21 cellular contexts compared by ENCODE assay signal in genomic region chr21:38837806-38838461, GRCh38.
"Had no signal": no experiment of that assay in that cellular context is flagged by ENCODE, and none has a peak within 500 bp of the region (broad histone marks: within the 10 kb centered on the region; RNA-seq: fewer than 3 reads in every experiment).

No MANE protein-coding gene starts in this region.

- ATAC-seq: activated CD8-positive, alpha-beta T cell treated with anti-CD3 and anti-CD28 coated beads for 36 hours; stimulated activated memory B cell treated with anti-CD40 and anti-IgM and Interleukin-4, amounts not matched to agents 10 μg/mL and 1 μg/mL and 100 μg/mL, for 72 hours had no signal

- H3K27ac Mint-ChIP-seq: activated B cell treated with CpG ODN at 0.5 μM for 24 hours; activated CD8-positive, alpha-beta T cell treated with anti-CD3 and anti-CD28 coated beads for 36 hours; activated T-cell treated with anti-CD3 and anti-CD28 coated beads, Interleukin-2, amount 50 U/mL, for 24 hours; activated T-helper 2 cell treated with anti-CD3 and anti-CD28 coated beads, Interferon-gamma antibody, Interleukin-2, Interleukin-4, amounts not matched to agents 10 μg/mL and 5 μg/mL and 100 μg/mL, durations not matched to agents 14 hours and 24 hours and 36 hours; stimulated activated memory B cell treated with anti-CD40 and anti-IgM and Interleukin-4, amounts not matched to agents 10 μg/mL and 1 μg/mL and 100 μg/mL, for 72 hours had no signal

- H3K36me3 Mint-ChIP-seq: stimulated activated memory B cell treated with anti-CD40 and anti-IgM and Interleukin-4, amounts not matched to agents 10 μg/mL and 1 μg/mL and 100 μg/mL, for 72 hours had no signal

- H3K27ac ChIP-seq: esophagus squamous epithelium, sigmoid colon, testis, upper lobe of left lung had no signal

- H3K4me1 Mint-ChIP-seq: activated B cell treated with CpG ODN at 0.5 μM for 24 hours; central memory CD8-positive, alpha-beta T cell; stimulated activated memory B cell treated with anti-CD40 and anti-IgM and Interleukin-4, amounts not matched to agents 10 μg/mL and 1 μg/mL and 100 μg/mL, for 72 hours had no signal

- H3K4me3 Mint-ChIP-seq: activated B cell treated with CpG ODN at 0.5 μM for 24 hours; activated CD8-positive, alpha-beta T cell treated with anti-CD3 and anti-CD28 coated beads for 36 hours; activated T-cell treated with anti-CD3 and anti-CD28 coated beads, Interleukin-2, amount 50 U/mL, for 24 hours; central memory CD8-positive, alpha-beta T cell; nephron; stimulated activated memory B cell treated with anti-CD40 and anti-IgM and Interleukin-4, amounts not matched to agents 10 μg/mL and 1 μg/mL and 100 μg/mL, for 72 hours had no signal

- H3K27me3 Mint-ChIP-seq: activated CD8-positive, alpha-beta T cell treated with anti-CD3 and anti-CD28 coated beads for 36 hours had no signal

- H3K9me3 Mint-ChIP-seq: activated B cell treated with CpG ODN at 0.5 μM for 24 hours; activated CD8-positive, alpha-beta T cell treated with anti-CD3 and anti-CD28 coated beads for 36 hours; activated T-cell treated with anti-CD3 and anti-CD28 coated beads, Interleukin-2, amount 50 U/mL, for 24 hours; activated T-helper 2 cell treated with anti-CD3 and anti-CD28 coated beads, Interferon-gamma antibody, Interleukin-2, Interleukin-4, amounts not matched to agents 10 μg/mL and 5 μg/mL and 100 μg/mL, durations not matched to agents 14 hours and 24 hours and 36 hours; central memory CD8-positive, alpha-beta T cell; nephron; stimulated activated memory B cell treated with anti-CD40 and anti-IgM and Interleukin-4, amounts not matched to agents 10 μg/mL and 1 μg/mL and 100 μg/mL, for 72 hours had no signal

- DNase-seq: activated B cell treated with CpG ODN at 0.5 μM for 24 hours; activated CD4-positive, alpha-beta T cell treated with anti-CD3 and anti-CD28 coated beads for 48 hours; activated CD8-positive, alpha-beta T cell treated with anti-CD3 and anti-CD28 coated beads for 36 hours; activated naive CD4-positive, alpha-beta T cell treated with Interleukin-2 at 50 U/mL for 16 hours; activated T-cell treated with anti-CD3 and anti-CD28 coated beads, Interleukin-2, amount 50 U/mL, for 24 hours; anterior cingulate cortex; brain microvascular endothelial cell; effector CD4-positive, alpha-beta T cell; esophagus squamous epithelium; midbrain; nucleus accumbens; posterior cingulate gyrus; sigmoid colon; stimulated activated CD4-positive, alpha-beta T cell treated with anti-CD3 and anti-CD28 coated beads, Interleukin-4, amount 100 ng/mL, for 4 hours; SW 1271; testis; upper lobe of left lung had no signal
